ENCODE assay signal across 17 cellular contexts in the genomic region with DNA sequence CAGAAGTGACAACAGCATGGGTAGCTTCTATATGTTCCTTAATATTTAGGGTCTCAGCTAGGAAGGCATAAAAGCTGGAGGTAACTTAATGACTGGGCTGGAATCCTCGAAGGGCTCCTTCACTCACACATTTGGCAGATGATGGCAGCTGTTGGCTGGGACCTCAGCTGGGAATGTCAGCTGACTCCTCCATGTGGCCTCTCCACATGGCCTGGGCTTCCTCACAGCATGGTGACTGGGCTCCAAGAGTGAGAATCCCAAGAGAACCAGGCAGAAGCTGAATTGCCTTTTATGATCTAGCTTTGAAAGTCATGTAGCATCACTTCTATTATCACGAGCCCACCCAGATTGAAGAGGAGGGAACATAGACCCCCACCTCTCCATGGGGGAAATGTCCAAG. TPM values are rescaled to one million over a fixed set of nuclear protein-coding genes. Genes with fewer than 3 reads are reported as not detected.
DNase-seq lines count a peak whose midpoint lies in the region; ATAC-seq and TF ChIP-seq lines count a peak whose summit lies in the region.
"Had no signal": no experiment of that assay in that cellular context is flagged by ENCODE, and none has a peak within 500 bp of the region (broad histone marks: within the 10 kb centered on the region; RNA-seq: fewer than 3 reads in every experiment).

No MANE protein-coding gene starts in this region.

- H3K18ac ChIP-seq in IMR-90 (ENCODE audit: low read depth, low read length) = no peak overlapping the region

- no peaks in the 10 kb centered on the region for H3K9me3 ChIP-seq in CD4-positive, CD25-positive, alpha-beta regulatory T cell (ENCODE audit: control insufficient read depth in 2 of 2, low read length in 2 of 2)
- H3K9me3 ChIP-seq in IMR-90 (ENCODE audit: control insufficient read depth, insufficient read depth, low read length) (no peaks in the 10 kb centered on the region), neutrophil (no peaks in the 10 kb centered on the region)
- H3K9me3 ChIP-seq: SJSA1 had no signal

- no peaks in the 10 kb centered on the region for H3K9me3 Mint-ChIP-seq in CD4-positive, CD25-positive, alpha-beta regulatory T cell
- peaks cover 7% of the 10 kb centered on the region for H3K9me3 Mint-ChIP-seq in dendritic cell treated with granulocyte-macrophage colony-stimulating factor and Interleukin-4, amounts not matched to agents 40 ng/mL and 50 ng/mL, for 4 days
- H3K9me3 Mint-ChIP-seq: GM23338 had no signal

- TF ChIP-seq POLR2A in IMR-90 (IDR thresholded peaks at IDR 0.05; ENCODE audit: low read depth, low read length) = no peak

- no peak overlapping the region for H2AFZ ChIP-seq in IMR-90 (replicated peaks; ENCODE audit: low read length, poor library complexity)
- H2AFZ ChIP-seq: GM23338 had no signal

- POLR2A ChIA-PET in IMR-90 (lab: Charles Lee; ENCODE audit: unreplicated experiment) = no interaction called here

- H3K23ac ChIP-seq in IMR-90 (ENCODE audit: low read depth, low read length) = no peak overlapping the region

- dilution Hi-C loops in IMR-90 (cut with HindIII; ENCODE audit: low sequenced_read_pairs, unreplicated experiment) = no loop called here

- H4K8ac ChIP-seq in IMR-90 (ENCODE audit: low read depth in 2 of 2, low read length in 2 of 2) = no peak overlapping the region

- ATAC-seq in CD4-positive, CD25-positive, alpha-beta regulatory T cell (ENCODE audit: low read depth in 2 of 2) = no peak
- ATAC-seq in IMR-90 (ENCODE audit: low read depth) (no peak), GM19395 (IDR thresholded peaks at IDR 0.05; ENCODE audit: unreplicated experiment) (no peak)
- ATAC-seq: GM23338 had no signal

- H3K27ac Mint-ChIP-seq in CD4-positive, CD25-positive, alpha-beta regulatory T cell = peak overlapping the region; percentile 36 to 45 (median 39)
- peak overlapping the region; percentile 86 for H3K27ac Mint-ChIP-seq in dendritic cell treated with granulocyte-macrophage colony-stimulating factor and Interleukin-4, amounts not matched to agents 40 ng/mL and 50 ng/mL, for 4 days
- H3K27ac Mint-ChIP-seq: GM23338 had no signal

- peaks cover 46 to 69% of the 10 kb centered on the region in 2 experiments for H3K79me1 ChIP-seq in IMR-90 (ENCODE audit: low read depth in 1 of 2, low read length in 2 of 2)

- no TSS peak for BruUV-seq in IMR-90 (replicated peaks; lab: Mats Ljungman, UMichigan)

- CTCF ChIA-PET in IMR-90 (lab: Yijun Ruan, JAX) = no interaction called here

- H2BK120ac ChIP-seq in IMR-90 (ENCODE audit: low read depth, low read length) = no peak overlapping the region

- no peak overlapping the region for H3K4me3 ChIP-seq in CD4-positive, CD25-positive, alpha-beta regulatory T cell (ENCODE audit: low read depth, low read length)
- no peak overlapping the region for H3K4me3 ChIP-seq in IMR-90 (ENCODE audit: insufficient read depth, low read depth, low read length)
- H3K4me3 ChIP-seq in neutrophil (ENCODE audit: low read depth in 1 of 2, low read length in 1 of 2) = no peak overlapping the region
- H3K4me3 ChIP-seq: GM23338, SJSA1 had no signal

- H2BK5ac ChIP-seq in IMR-90 (ENCODE audit: low read depth, low read length, poor library complexity, severe bottlenecking) = no peak overlapping the region

- H3K4me1 ChIP-seq in CD4-positive, CD25-positive, alpha-beta regulatory T cell (ENCODE audit: control insufficient read depth, insufficient read depth, low read length, poor library complexity, severe bottlenecking) = peaks cover 13% of the 10 kb centered on the region
- H3K4me1 ChIP-seq in IMR-90 (ENCODE audit: control insufficient read depth, insufficient read depth, low read length) = peaks cover 5% of the 10 kb centered on the region; the same call in 1 of the 2 replicates
- peaks cover 47 to 71% of the 10 kb centered on the region in 2 experiments for H3K4me1 ChIP-seq in neutrophil (ENCODE audit: control insufficient read depth in 1 of 2, insufficient read depth in 1 of 2, low read depth in 1 of 2, low read length in 1 of 2)
- H3K4me1 ChIP-seq: SJSA1 had no signal

- no peak overlapping the region for H3K56ac ChIP-seq in IMR-90 (ENCODE audit: extremely low read depth, insufficient read depth, low read length)

- H4K91ac ChIP-seq in IMR-90 (ENCODE audit: insufficient read depth, low read depth, low read length) = no peak overlapping the region

- no peak overlapping the region for H2AK9ac ChIP-seq in IMR-90 (replicated peaks; ENCODE audit: low read depth, low read length, poor library complexity)

- no peak for DNase-seq in CD4-positive, CD25-positive, alpha-beta regulatory T cell
- DNase-seq in IMR-90 (no peak), inferior parietal cortex (ENCODE audit: extremely low spot score) (no peak)
- no peak for DNase-seq in activated T-cell treated with anti-CD3 and anti-CD28 coated beads, Interleukin-2, amount 50 U/mL, for 1 hour
- DNase-seq: Calu3, DMS79 treated with DMSO at 0.1 percent for 48 hours, NCI-H1436 treated with DMSO at 0.1 percent for 48 hours, NCI-H2081 treated with DMSO at 0.1 percent for 48 hours, NCI-H226, NCI-H526, SW 1271 had no signal

- peaks cover 44% of the 10 kb centered on the region for H4K20me1 ChIP-seq in IMR-90 (ENCODE audit: insufficient read depth, low read length)

- H3K9ac ChIP-seq in IMR-90 (ENCODE audit: low read depth, low read length) = no peak overlapping the region

- no peak overlapping the region for H3K4me2 ChIP-seq in IMR-90 (ENCODE audit: low read depth, low read length)
- H3K4me2 ChIP-seq: GM23338 had no signal

- no peak overlapping the region for H3K4ac ChIP-seq in IMR-90 (ENCODE audit: low read depth, low read length)

- H2BK20ac ChIP-seq in IMR-90 (ENCODE audit: low read depth, low read length) = no peak overlapping the region

- no peak overlapping the region for H2BK15ac ChIP-seq in IMR-90 (ENCODE audit: low read depth, low read length)

- H4K5ac ChIP-seq in IMR-90 (ENCODE audit: low read depth, low read length) = no peak overlapping the region

- H3K4me1 Mint-ChIP-seq in CD4-positive, CD25-positive, alpha-beta regulatory T cell = peaks cover 38 to 79% (median 55%) of the 10 kb centered on the region in 4 donors
- H3K4me1 Mint-ChIP-seq in dendritic cell treated with granulocyte-macrophage colony-stimulating factor and Interleukin-4, amounts not matched to agents 40 ng/mL and 50 ng/mL, for 4 days (ENCODE audit: low read depth) = peaks cover 88% of the 10 kb centered on the region

- H3K9me1 ChIP-seq in IMR-90 (ENCODE audit: insufficient read depth, low read length) = peaks cover 12% of the 10 kb centered on the region; the same call in 1 of the 2 replicates

- no peak overlapping the region for H3K4me3 Mint-ChIP-seq in CD4-positive, CD25-positive, alpha-beta regulatory T cell
- H3K4me3 Mint-ChIP-seq in dendritic cell treated with granulocyte-macrophage colony-stimulating factor and Interleukin-4, amounts not matched to agents 40 ng/mL and 50 ng/mL, for 4 days = peak overlapping the region; percentile 15
- H3K4me3 Mint-ChIP-seq: GM23338 had no signal

- no peak overlapping the region for H3K27ac ChIP-seq in CD4-positive, CD25-positive, alpha-beta regulatory T cell (ENCODE audit: insufficient read depth, low read length, poor library complexity, severe bottlenecking)
- H3K27ac ChIP-seq in IMR-90 (ENCODE audit: insufficient read depth, low read length) (no peak overlapping the region), neutrophil (peak overlapping the region; percentile 95)
- H3K27ac ChIP-seq: RWPE1, SJSA1 had no signal

- TF ChIP-seq CTCF in IMR-90 (conservative IDR thresholded peaks at IDR 0.05; ENCODE audit: low read depth, low read length) = no peak
- no peak for TF ChIP-seq CTCF in neutrophil (IDR thresholded peaks at IDR 0.05)

- intact Hi-C loops in IMR-90 (cut with micrococcal nuclease) = no loop called here
- intact Hi-C loops in dendritic cell treated with granulocyte-macrophage colony-stimulating factor and Interleukin-4, amounts not matched to agents 40 ng/mL and 50 ng/mL, for 4 days (cut with micrococcal nuclease) = loop anchor here (5.0 kb wide), 1 partner anchor 37 kb away; no protein-coding TSS in a partner anchor

- H3K27me3 ChIP-seq in CD4-positive, CD25-positive, alpha-beta regulatory T cell (ENCODE audit: control insufficient read depth, insufficient read depth, low read length) = no peaks in the 10 kb centered on the region
- H3K27me3 ChIP-seq in IMR-90 (ENCODE audit: control insufficient read depth, insufficient read depth, low read length) (no peaks in the 10 kb centered on the region), neutrophil (no peaks in the 10 kb centered on the region)
- H3K27me3 ChIP-seq: SJSA1 had no signal

- H3K27me3 Mint-ChIP-seq in CD4-positive, CD25-positive, alpha-beta regulatory T cell = no peaks in the 10 kb centered on the region
- H3K27me3 Mint-ChIP-seq in dendritic cell treated with granulocyte-macrophage colony-stimulating factor and Interleukin-4, amounts not matched to agents 40 ng/mL and 50 ng/mL, for 4 days = no peaks in the 10 kb centered on the region

- no peak overlapping the region for H2AK5ac ChIP-seq in IMR-90 (ENCODE audit: low read depth, low read length)

- in situ Hi-C loops in IMR-90 (cut with MboI; ENCODE audit: low sequenced_read_pairs) = no loop called here

- no peak overlapping the region for H3K14ac ChIP-seq in IMR-90 (replicated peaks; ENCODE audit: low read depth, low read length)

- H3K36me3 Mint-ChIP-seq in CD4-positive, CD25-positive, alpha-beta regulatory T cell = no peaks in the 10 kb centered on the region
- H3K36me3 Mint-ChIP-seq in dendritic cell treated with granulocyte-macrophage colony-stimulating factor and Interleukin-4, amounts not matched to agents 40 ng/mL and 50 ng/mL, for 4 days (ENCODE audit: low read depth) = peaks cover 50% of the 10 kb centered on the region

- no peak for TF ChIP-seq RAD21 in IMR-90 (IDR thresholded peaks at IDR 0.05; ENCODE audit: low read length)

- no CpG with 5 or more reads among the region's 2 CpGs for WGBS in IMR-90 (ENCODE audit: extremely low coverage in 2 of 2, insufficient read length in 1 of 2), 2 experiments

- no peaks in the 10 kb centered on the region for H3K36me3 ChIP-seq in CD4-positive, CD25-positive, alpha-beta regulatory T cell (ENCODE audit: control insufficient read depth, insufficient read depth, low read length)
- H3K36me3 ChIP-seq in IMR-90 (ENCODE audit: control insufficient read depth, insufficient read depth, low read length) = no peaks in the 10 kb centered on the region
- no peaks in the 10 kb centered on the region for H3K36me3 ChIP-seq in neutrophil
- H3K36me3 ChIP-seq: SJSA1 had no signal

TF ChIP-seq in IMR-90, 13 proteins besides CTCF, POLR2A, EP300 and RAD21 (continues in another document):
- TF ChIP-seq MAZ (IDR thresholded peaks at IDR 0.05; ENCODE audit: borderline replicate concordance, low read depth, low read length) = no peak

RNA-seq across cellular contexts. Expression of a gene that starts 54.9 kb away (rescaled TPM):
- 26.3 TPM for total RNA-seq in CD4-positive, CD25-positive, alpha-beta regulatory T cell
- under 1 TPM; 0.22 to 0.30 (median 0.26) TPM for polyA plus RNA-seq in CD4-positive, CD25-positive, alpha-beta regulatory T cell
- total RNA-seq in IMR-90 (2012; rRNA removed) = 1.6 and 1.7 TPM in 2 replicates
- polyA plus RNA-seq in IMR-90 (2012; rRNA removed) = 1.8 TPM in 2 replicates
- polyA plus RNA-seq in IMR-90 (2012; cell fraction: cytosol; rRNA removed) = 0.75 and 1.2 TPM in 2 replicates
- 5.9 and 7.2 TPM in 2 replicates for polyA plus RNA-seq in IMR-90 (2012; cell fraction: nucleus; rRNA removed; ENCODE audit: low replicate concordance)

Comparison
In these comparisons a context has a peak if more than half of its experiments do, and no peak if none do; other contexts are left out.
1. RNA of a gene that starts 54.9 kb away (total RNA-seq): 26.3 TPM in CD4-positive, CD25-positive, alpha-beta regulatory T cell (single experiment); 1.6 to 1.7 TPM in IMR-90; every median in the first group is over 10 times any median in the second.